ENCODE assay signal across 28 cellular contexts in the genomic region with DNA sequence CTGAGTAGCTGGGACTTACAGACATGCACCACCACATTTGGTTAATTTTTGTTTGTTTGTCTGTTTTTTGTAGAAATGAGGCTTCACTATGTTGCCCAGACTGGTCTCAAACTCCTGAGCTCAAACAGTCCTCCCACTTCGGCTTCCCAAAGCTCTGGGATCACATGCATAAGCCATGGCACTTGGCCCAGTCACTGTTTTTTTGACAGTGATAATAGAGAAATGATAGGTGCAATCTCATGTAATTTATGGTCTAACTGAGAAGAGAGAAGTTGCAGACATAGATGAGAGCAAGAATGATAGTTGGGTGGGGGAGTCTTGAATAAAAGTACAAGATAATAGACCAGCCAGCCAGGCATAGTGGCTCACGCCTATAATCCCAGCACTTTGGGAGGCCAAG.
"Had no signal": no experiment of that assay in that cellular context is flagged by ENCODE, and none has a peak within 500 bp of the region (broad histone marks: within the 10 kb centered on the region; RNA-seq: fewer than 3 reads in every experiment).

No MANE protein-coding gene starts in this region.

- H3K79me2 ChIP-seq: hepatocyte had no signal

- H3K4me3 ChIP-seq: hepatocyte, left ventricle myocardium inferior, lower lobe of right lung, neural progenitor cell, ovary, right atrium auricular region, right lobe of liver, smooth muscle cell, thyroid gland, transverse colon, upper lobe of left lung, vagina had no signal

- H3K4me2 ChIP-seq: hepatocyte, neural progenitor cell, smooth muscle cell had no signal

- DNase-seq: islet precursor cell; left ventricle myocardium inferior; lower lobe of right lung; mammary epithelial cell; mesenchymal stem cell; naive B cell; natural killer cell; nephron progenitor cell; occipital lobe; ovary; right lobe of liver; stimulated activated CD4-positive, alpha-beta T cell treated with anti-CD3 and anti-CD28 coated beads, Interleukin-1b, Interleukin-23, amount 100 ng/mL, for 48 hours; stimulated activated CD4-positive, alpha-beta T cell treated with anti-CD3 and anti-CD28 coated beads, Interleukin-2, amount 100 ng/mL, for 48 hours; stimulated activated CD4-positive, alpha-beta T cell treated with anti-CD3 and anti-CD28 coated beads, Interleukin-4, amount 100 ng/mL, for 4 hours; stimulated activated CD8-positive, alpha-beta memory T cell treated with anti-CD3 and anti-CD28 coated beads, Interleukin-4, amount 100 ng/mL, for 48 hours; stimulated activated naive CD4-positive, alpha-beta T cell treated with Interleukin-2 at 50 U/mL for 16 hours; stimulated activated naive CD8-positive, alpha-beta T cell treated with anti-CD3 and anti-CD28 coated beads, Interleukin-15, amount 100 ng/mL, for 72 hours; substantia nigra; thyroid gland; transverse colon; upper lobe of left lung had no signal

- ATAC-seq: lower lobe of right lung; natural killer cell; right lobe of liver; stimulated activated memory B cell treated with anti-CD40 and anti-IgM and Interleukin-4, amounts not matched to agents 10 μg/mL and 1 μg/mL and 100 μg/mL, for 72 hours; stimulated activated naive CD8-positive, alpha-beta T cell treated with anti-CD3 and anti-CD28 coated beads, Interleukin-15, amount 100 ng/mL, for 72 hours had no signal

- H3K27me3 ChIP-seq: hepatocyte, neural progenitor cell, ovary, right atrium auricular region, right lobe of liver, thyroid gland, transverse colon, upper lobe of left lung, vagina had no signal

- H3K9ac ChIP-seq: neural progenitor cell had no signal

- H3K27ac ChIP-seq: hepatocyte, left ventricle myocardium inferior, lower lobe of right lung, neural progenitor cell, neutrophil, ovary, right atrium auricular region, right lobe of liver, thyroid gland, transverse colon, upper lobe of left lung, vagina had no signal

- H3K4me1 ChIP-seq: neural progenitor cell, thyroid gland had no signal

- H3K9me3 ChIP-seq: left ventricle myocardium inferior, lower lobe of right lung, neutrophil, ovary, right atrium auricular region, right lobe of liver, thyroid gland, transverse colon, upper lobe of left lung, vagina had no signal

- H3K36me3 ChIP-seq: left ventricle myocardium inferior, lower lobe of right lung, neural progenitor cell, neutrophil, ovary, right atrium auricular region, right lobe of liver, thyroid gland, transverse colon, upper lobe of left lung, vagina had no signal

- H2AFZ ChIP-seq: hepatocyte, neural progenitor cell had no signal
